Comparison of ENCODE assay signal across 1 cellular context in genomic region chr10:94462130-94462529, GRCh38.
TF ChIP-seq lines count a peak whose summit lies in the region.

No MANE protein-coding gene starts in this region.

TF ChIP-seq in HepG2, 621 proteins besides CTCF, POLR2A, EP300 and RAD21 (continued from another document):
- TF ChIP-seq, protein P1, sequence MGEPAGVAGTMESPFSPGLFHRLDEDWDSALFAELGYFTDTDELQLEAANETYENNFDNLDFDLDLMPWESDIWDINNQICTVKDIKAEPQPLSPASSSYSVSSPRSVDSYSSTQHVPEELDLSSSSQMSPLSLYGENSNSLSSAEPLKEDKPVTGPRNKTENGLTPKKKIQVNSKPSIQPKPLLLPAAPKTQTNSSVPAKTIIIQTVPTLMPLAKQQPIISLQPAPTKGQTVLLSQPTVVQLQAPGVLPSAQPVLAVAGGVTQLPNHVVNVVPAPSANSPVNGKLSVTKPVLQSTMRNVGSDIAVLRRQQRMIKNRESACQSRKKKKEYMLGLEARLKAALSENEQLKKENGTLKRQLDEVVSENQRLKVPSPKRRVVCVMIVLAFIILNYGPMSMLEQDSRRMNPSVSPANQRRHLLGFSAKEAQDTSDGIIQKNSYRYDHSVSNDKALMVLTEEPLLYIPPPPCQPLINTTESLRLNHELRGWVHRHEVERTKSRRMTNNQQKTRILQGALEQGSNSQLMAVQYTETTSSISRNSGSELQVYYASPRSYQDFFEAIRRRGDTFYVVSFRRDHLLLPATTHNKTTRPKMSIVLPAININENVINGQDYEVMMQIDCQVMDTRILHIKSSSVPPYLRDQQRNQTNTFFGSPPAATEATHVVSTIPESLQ (CRISPR knock-in tag; conservative IDR thresholded peaks at IDR 0.05) = no peak
- TF ChIP-seq HMG20B (CRISPR knock-in tag; conservative IDR thresholded peaks at IDR 0.05) (peak; percentile 88), TBX3 (IDR thresholded peaks at IDR 0.05; ENCODE audit: borderline replicate concordance) (peak; percentile 89), SOX13 (IDR thresholded peaks at IDR 0.05) (no peak), SOX13 (CRISPR knock-in tag; conservative IDR thresholded peaks at IDR 0.05 in 1 of 2, IDR thresholded peaks at IDR 0.05 in 1 of 2) (peak in 1 of 2 experiments; percentile 36; a peak in 1 of 4 replicates), NR2F2 (IDR thresholded peaks at IDR 0.05; ENCODE audit: borderline replicate concordance, low read depth) (peak; percentile 99), MED1 (CRISPR knock-in tag; IDR thresholded peaks at IDR 0.05) (peak; percentile 29; the same call in 1 of the 2 replicates), RARA (CRISPR knock-in tag; IDR thresholded peaks at IDR 0.05) (peak; percentile 75), NCOA2 (CRISPR knock-in tag; IDR thresholded peaks at IDR 0.05) (peak; percentile 57; the same call in 1 of the 2 replicates), ZNF839 (CRISPR knock-in tag; IDR thresholded peaks at IDR 0.05; ENCODE audit: borderline replicate concordance) (no peak), ZSCAN21 (CRISPR knock-in tag; IDR thresholded peaks at IDR 0.05; ENCODE audit: borderline replicate concordance) (no peak), HDAC1 (CRISPR knock-in tag; IDR thresholded peaks at IDR 0.05) (peak; percentile 59), ZBTB34 (CRISPR knock-in tag; IDR thresholded peaks at IDR 0.05) (no peak), ZNF777 (CRISPR knock-in tag; IDR thresholded peaks at IDR 0.05) (no peak), ARID3A (IDR thresholded peaks at IDR 0.05; ENCODE audit: low read depth, low read length) (0 out of 2 replicates have a peak, but pooled peaks have one; percentile 15), GABPB1 (CRISPR knock-in tag; IDR thresholded peaks at IDR 0.05) (no peak), HMG20A (CRISPR knock-in tag; IDR thresholded peaks at IDR 0.05; ENCODE audit: borderline replicate concordance) (peak; percentile 91), EHMT2 (IDR thresholded peaks at IDR 0.05; ENCODE audit: borderline replicate concordance, low read depth, low read length) (no peak), RFX3 (CRISPR knock-in tag; IDR thresholded peaks at IDR 0.05) (no peak), MXD4 (CRISPR knock-in tag; IDR thresholded peaks at IDR 0.05) (no peak), CBX2 (IDR thresholded peaks at IDR 0.05; ENCODE audit: low read depth, low read length) (no peak), CBX2 (CRISPR knock-in tag; IDR thresholded peaks at IDR 0.05; ENCODE audit: low read depth) (no peak), GFI1 (CRISPR knock-in tag; IDR thresholded peaks at IDR 0.05; ENCODE audit: borderline replicate concordance) (peak; percentile 67; the same call in 1 of the 2 replicates), ZGPAT (CRISPR knock-in tag; IDR thresholded peaks at IDR 0.05) (peak; percentile 34; the same call in 1 of the 2 replicates)
- TF ChIP-seq, protein P2, sequence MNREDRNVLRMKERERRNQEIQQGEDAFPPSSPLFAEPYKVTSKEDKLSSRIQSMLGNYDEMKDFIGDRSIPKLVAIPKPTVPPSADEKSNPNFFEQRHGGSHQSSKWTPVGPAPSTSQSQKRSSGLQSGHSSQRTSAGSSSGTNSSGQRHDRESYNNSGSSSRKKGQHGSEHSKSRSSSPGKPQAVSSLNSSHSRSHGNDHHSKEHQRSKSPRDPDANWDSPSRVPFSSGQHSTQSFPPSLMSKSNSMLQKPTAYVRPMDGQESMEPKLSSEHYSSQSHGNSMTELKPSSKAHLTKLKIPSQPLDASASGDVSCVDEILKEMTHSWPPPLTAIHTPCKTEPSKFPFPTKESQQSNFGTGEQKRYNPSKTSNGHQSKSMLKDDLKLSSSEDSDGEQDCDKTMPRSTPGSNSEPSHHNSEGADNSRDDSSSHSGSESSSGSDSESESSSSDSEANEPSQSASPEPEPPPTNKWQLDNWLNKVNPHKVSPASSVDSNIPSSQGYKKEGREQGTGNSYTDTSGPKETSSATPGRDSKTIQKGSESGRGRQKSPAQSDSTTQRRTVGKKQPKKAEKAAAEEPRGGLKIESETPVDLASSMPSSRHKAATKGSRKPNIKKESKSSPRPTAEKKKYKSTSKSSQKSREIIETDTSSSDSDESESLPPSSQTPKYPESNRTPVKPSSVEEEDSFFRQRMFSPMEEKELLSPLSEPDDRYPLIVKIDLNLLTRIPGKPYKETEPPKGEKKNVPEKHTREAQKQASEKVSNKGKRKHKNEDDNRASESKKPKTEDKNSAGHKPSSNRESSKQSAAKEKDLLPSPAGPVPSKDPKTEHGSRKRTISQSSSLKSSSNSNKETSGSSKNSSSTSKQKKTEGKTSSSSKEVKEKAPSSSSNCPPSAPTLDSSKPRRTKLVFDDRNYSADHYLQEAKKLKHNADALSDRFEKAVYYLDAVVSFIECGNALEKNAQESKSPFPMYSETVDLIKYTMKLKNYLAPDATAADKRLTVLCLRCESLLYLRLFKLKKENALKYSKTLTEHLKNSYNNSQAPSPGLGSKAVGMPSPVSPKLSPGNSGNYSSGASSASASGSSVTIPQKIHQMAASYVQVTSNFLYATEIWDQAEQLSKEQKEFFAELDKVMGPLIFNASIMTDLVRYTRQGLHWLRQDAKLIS (CRISPR knock-in tag; IDR thresholded peaks at IDR 0.05) = no peak
- TF ChIP-seq, protein P3, sequence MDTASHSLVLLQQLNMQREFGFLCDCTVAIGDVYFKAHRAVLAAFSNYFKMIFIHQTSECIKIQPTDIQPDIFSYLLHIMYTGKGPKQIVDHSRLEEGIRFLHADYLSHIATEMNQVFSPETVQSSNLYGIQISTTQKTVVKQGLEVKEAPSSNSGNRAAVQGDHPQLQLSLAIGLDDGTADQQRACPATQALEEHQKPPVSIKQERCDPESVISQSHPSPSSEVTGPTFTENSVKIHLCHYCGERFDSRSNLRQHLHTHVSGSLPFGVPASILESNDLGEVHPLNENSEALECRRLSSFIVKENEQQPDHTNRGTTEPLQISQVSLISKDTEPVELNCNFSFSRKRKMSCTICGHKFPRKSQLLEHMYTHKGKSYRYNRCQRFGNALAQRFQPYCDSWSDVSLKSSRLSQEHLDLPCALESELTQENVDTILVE (CRISPR knock-in tag; IDR thresholded peaks at IDR 0.05) = no peak
